In genomic region chr14:106329243-106329642, GRCh38 we compare ENCODE assay signal across 8 cellular contexts.
A peak's percentile ranks its signal among the peaks of the same experiment; 100 is the strongest.
DNase-seq lines count a peak whose midpoint lies in the region; ATAC-seq and TF ChIP-seq lines count a peak whose summit lies in the region.
"Not testable (repeated sequence)": the region's sequence is repeated elsewhere in the genome, so short reads cannot be mapped to it uniquely, and the experiment has no call there.

No MANE protein-coding gene starts in this region.

- peaks cover 50% of the 10 kb centered on the region for H3K4me1 ChIP-seq in BLaER1
- peaks cover 70% of the 10 kb centered on the region for H3K4me1 ChIP-seq in DND-41 (ENCODE audit: insufficient read depth, low read length)
- H3K4me1 ChIP-seq in OCI-LY1 (ENCODE audit: insufficient read depth, low read length, severe bottlenecking), result peaks cover 16% of the 10 kb centered on the region
- not testable (repeated sequence) for H3K4me1 ChIP-seq in right atrium auricular region; mucosa of descending colon (ENCODE audit: low read depth)

- H3K9me3 Mint-ChIP-seq in activated CD4-positive, alpha-beta T cell treated with anti-CD3 and anti-CD28 coated beads, Interleukin-2, amount 10 ng/mL, durations not matched to agents 24 days and 14 days, result not testable (repeated sequence)
- H3K9me3 Mint-ChIP-seq in osteocyte (ENCODE audit: unreplicated experiment) (peaks cover 71% of the 10 kb centered on the region), type B pancreatic cell (peaks cover 32% of the 10 kb centered on the region)

- H3K27ac ChIP-seq in BLaER1, right atrium auricular region: not testable (repeated sequence)
- H3K27ac ChIP-seq in DND-41 (ENCODE audit: low read length) (peak overlapping the region; percentile 52), OCI-LY1 (ENCODE audit: low read depth, low read length, poor library complexity, severe bottlenecking) (peak overlapping the region; percentile 9)

- TF ChIP-seq CTCF in DND-41 (IDR thresholded peaks at IDR 0.05; ENCODE audit: borderline replicate concordance, extremely low read depth, low read length, poor library complexity, severe bottlenecking); OCI-LY1 (IDR thresholded peaks at IDR 0.05; ENCODE audit: low read length); right atrium auricular region (IDR thresholded peaks at IDR 0.05); mucosa of descending colon (IDR thresholded peaks at IDR 0.05); osteocyte (IDR thresholded peaks at IDR 0.05); type B pancreatic cell (conservative IDR thresholded peaks at IDR 0.05): not testable (repeated sequence)

- intact Hi-C loops in activated CD4-positive, alpha-beta T cell treated with anti-CD3 and anti-CD28 coated beads, Interleukin-2, amount 10 ng/mL, durations not matched to agents 24 days and 14 days (cut with micrococcal nuclease); mucosa of descending colon (cut with DNase I, micrococcal nuclease): not testable (repeated sequence)

- not testable (repeated sequence) for H3K36me3 Mint-ChIP-seq in activated CD4-positive, alpha-beta T cell treated with anti-CD3 and anti-CD28 coated beads, Interleukin-2, amount 10 ng/mL, durations not matched to agents 24 days and 14 days (ENCODE audit: low read depth); osteocyte (ENCODE audit: unreplicated experiment); type B pancreatic cell

- H3K9ac ChIP-seq in BLaER1; DND-41 (ENCODE audit: low read depth, low read length); OCI-LY1 (ENCODE audit: low read length): not testable (repeated sequence)

- H3K4me3 Mint-ChIP-seq in activated CD4-positive, alpha-beta T cell treated with anti-CD3 and anti-CD28 coated beads, Interleukin-2, amount 10 ng/mL, durations not matched to agents 24 days and 14 days; osteocyte (ENCODE audit: unreplicated experiment); type B pancreatic cell: not testable (repeated sequence)

- not testable (repeated sequence) for H4K20me1 ChIP-seq in BLaER1; DND-41 (ENCODE audit: insufficient read depth, low read length); OCI-LY1 (ENCODE audit: insufficient read depth, low read length)

- not testable (repeated sequence) for H3K27ac Mint-ChIP-seq in activated CD4-positive, alpha-beta T cell treated with anti-CD3 and anti-CD28 coated beads, Interleukin-2, amount 10 ng/mL, durations not matched to agents 24 days and 14 days; osteocyte (ENCODE audit: unreplicated experiment); type B pancreatic cell

- ATAC-seq in DND-41 (ENCODE audit: insufficient read depth, low read depth), result not testable (repeated sequence)
- ATAC-seq in mucosa of descending colon, result peak; percentile 15

- not testable (repeated sequence) for H3F3A ChIP-seq in OCI-LY1 (ENCODE audit: insufficient read depth, low read length)

- not testable (repeated sequence) for H3K4me3 ChIP-seq in BLaER1; DND-41 (ENCODE audit: low read depth in 1 of 2, low read length in 2 of 2); OCI-LY1 (ENCODE audit: low read depth, low read length, poor library complexity, severe bottlenecking); right atrium auricular region; mucosa of descending colon

- peak overlapping the region; percentile 17; the same call in 1 of the 2 replicates for H3K4me2 ChIP-seq in BLaER1
- not testable (repeated sequence) for H3K4me2 ChIP-seq in DND-41 (ENCODE audit: insufficient read depth, low read length); OCI-LY1 (ENCODE audit: low read length)

- not testable (repeated sequence) for H3K4me1 Mint-ChIP-seq in activated CD4-positive, alpha-beta T cell treated with anti-CD3 and anti-CD28 coated beads, Interleukin-2, amount 10 ng/mL, durations not matched to agents 24 days and 14 days; osteocyte (ENCODE audit: unreplicated experiment); type B pancreatic cell (ENCODE audit: unreplicated experiment)

- not testable (repeated sequence) for DNase-seq in DND-41, mucosa of descending colon
- peak; percentile 37 for DNase-seq in activated CD4-positive, alpha-beta T cell treated with anti-CD3 and anti-CD28 coated beads, Interleukin-2, amount 10 ng/mL, durations not matched to agents 24 days and 14 days
- peak; percentile 30 for DNase-seq in right atrium auricular region (ENCODE audit: low spot score)
- DNase-seq in osteocyte (ENCODE audit: extremely low spot score, unreplicated experiment), result peak; percentile 85
- peak; percentile 62 for DNase-seq in type B pancreatic cell (ENCODE audit: extremely low spot score, unreplicated experiment)

- H3K9me2 ChIP-seq in OCI-LY1 (ENCODE audit: low read depth, low read length), result not testable (repeated sequence)

- H3K79me2 ChIP-seq in DND-41 (ENCODE audit: insufficient read depth, low read length), result peaks cover 38% of the 10 kb centered on the region
- H3K79me2 ChIP-seq in OCI-LY1 (ENCODE audit: insufficient read depth, low read length), result not testable (repeated sequence)

- peaks cover 39% of the 10 kb centered on the region for H3K27me3 Mint-ChIP-seq in activated CD4-positive, alpha-beta T cell treated with anti-CD3 and anti-CD28 coated beads, Interleukin-2, amount 10 ng/mL, durations not matched to agents 24 days and 14 days
- H3K27me3 Mint-ChIP-seq in osteocyte (ENCODE audit: unreplicated experiment); type B pancreatic cell: not testable (repeated sequence)

- peaks cover 18% of the 10 kb centered on the region for H3K36me3 ChIP-seq in BLaER1
- H3K36me3 ChIP-seq in DND-41 (ENCODE audit: insufficient read depth, low read length), result peaks cover 12% of the 10 kb centered on the region
- H3K36me3 ChIP-seq in OCI-LY1 (ENCODE audit: insufficient read depth, low read length); right atrium auricular region; mucosa of descending colon (ENCODE audit: low read depth): not testable (repeated sequence)

- not testable (repeated sequence) for H2AFZ ChIP-seq in DND-41 (ENCODE audit: low read depth, low read length); OCI-LY1 (ENCODE audit: low read length)

- not testable (repeated sequence) for H3K9me3 ChIP-seq in BLaER1; DND-41 (ENCODE audit: insufficient read depth, low read length, severe bottlenecking); OCI-LY1 (ENCODE audit: low read length); right atrium auricular region; mucosa of descending colon

- H3K27me3 ChIP-seq in BLaER1; DND-41 (ENCODE audit: insufficient read depth, low read length, poor library complexity); OCI-LY1 (ENCODE audit: insufficient read depth, low read length); right atrium auricular region: not testable (repeated sequence)
